11 cellular contexts compared by ENCODE assay signal in the genomic region with DNA sequence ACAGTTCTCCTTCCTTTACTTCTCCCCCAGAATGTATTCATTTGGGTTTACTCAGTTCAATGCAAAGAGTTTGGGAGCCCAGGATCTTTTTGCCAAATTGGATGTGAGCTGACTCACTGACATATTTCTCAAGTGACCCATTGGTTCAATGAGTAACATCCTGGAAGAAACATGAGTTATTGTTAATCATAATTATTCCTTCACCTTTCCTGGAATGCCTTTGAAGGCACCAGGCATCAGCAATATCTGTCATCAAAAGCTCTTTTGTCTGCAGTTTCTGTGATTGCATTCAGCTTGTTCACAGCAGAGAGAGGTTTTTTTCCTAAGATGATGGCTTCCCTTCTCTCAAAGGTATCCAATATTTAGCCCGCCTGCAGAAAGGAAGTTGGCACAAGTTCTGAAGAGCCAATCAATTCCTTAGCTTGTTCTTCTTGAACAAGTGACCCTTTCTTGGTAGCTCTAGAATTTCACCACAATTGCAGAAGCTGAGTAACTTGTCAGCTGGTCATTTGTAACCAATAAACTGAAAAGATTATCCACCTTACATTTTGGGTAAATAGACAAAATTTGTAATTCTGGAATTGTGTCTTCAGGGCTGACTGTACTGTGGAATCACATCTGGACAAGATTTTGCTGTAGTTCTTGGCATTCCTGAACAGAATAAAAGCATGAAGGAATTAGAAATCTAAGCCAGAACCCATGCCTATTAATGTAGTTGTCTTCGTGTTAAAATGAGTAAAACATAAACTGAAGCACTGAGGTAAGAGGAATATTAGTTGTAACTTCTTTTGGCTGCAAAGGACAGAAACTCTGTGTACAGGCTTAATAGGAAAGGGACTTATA.
A peak's percentile ranks its signal among the peaks of the same experiment; 100 is the strongest.
DNase-seq lines count a peak whose midpoint lies in the region; FAIRE-seq and TF ChIP-seq lines count a peak whose summit lies in the region.
"Had no signal": no experiment of that assay in that cellular context is flagged by ENCODE, and none has a peak within 500 bp of the region (broad histone marks: within the 10 kb centered on the region; RNA-seq: fewer than 3 reads in every experiment).

No MANE protein-coding gene starts in this region.

- CTCF ChIA-PET in GM10248 (lab: Yijun Ruan, JAX), result interaction anchor here (1.2 kb wide), 1 partner anchor 11 kb away, joined by 4 read pairs; no protein-coding TSS in a partner anchor
- CTCF ChIA-PET in CD4-positive, alpha-beta memory T cell (lab: Charles Lee; ENCODE audit: partially characterized antibody), result no interaction called here

- peak; percentile 83 for FAIRE-seq in astrocyte (lab: Jason Lieb, UNC)

- no peak for TF ChIP-seq EP300 in tibial nerve (IDR thresholded peaks at IDR 0.05)

- H3K27ac Mint-ChIP-seq in astrocyte (ENCODE audit: unreplicated experiment), result peak overlapping the region; percentile 50
- H3K27ac Mint-ChIP-seq in CD4-positive, alpha-beta memory T cell, result no peak overlapping the region
- H3K27ac Mint-ChIP-seq: immature natural killer cell had no signal

- peaks cover 32% of the 10 kb centered on the region for H3K4me1 Mint-ChIP-seq in astrocyte (ENCODE audit: low read depth, unreplicated experiment)
- no peaks in the 10 kb centered on the region for H3K4me1 Mint-ChIP-seq in CD4-positive, alpha-beta memory T cell
- H3K4me1 Mint-ChIP-seq: immature natural killer cell had no signal

- H3K9me3 Mint-ChIP-seq in astrocyte (ENCODE audit: unreplicated experiment), result peaks cover 6% of the 10 kb centered on the region
- H3K9me3 Mint-ChIP-seq in CD4-positive, alpha-beta memory T cell, result peaks cover 0 to 10% (median 0%) of the 10 kb centered on the region in 8 donors

- H3K4me1 ChIP-seq in astrocyte (ENCODE audit: insufficient read depth, low read length) (peaks cover 26% of the 10 kb centered on the region), tibial nerve (peaks cover 0 to 65% (median 27%) of the 10 kb centered on the region in 4 donors)
- no peaks in the 10 kb centered on the region for H3K4me1 ChIP-seq in CD4-positive, alpha-beta memory T cell (ENCODE audit: insufficient read depth, low read length)

- POLR2A ChIA-PET in GM10248 (lab: Yijun Ruan, JAX), result no interaction called here
- POLR2A ChIA-PET in CD4-positive, alpha-beta memory T cell (lab: Charles Lee; ENCODE audit: partially characterized antibody), result no interaction called here

- H3K79me2 ChIP-seq in astrocyte (ENCODE audit: insufficient read depth, low read length), result no peaks in the 10 kb centered on the region

- DNase-seq in HK-2 (ENCODE audit: unreplicated experiment), result peak; percentile 18
- DNase-seq in astrocyte (ENCODE audit: low read depth), result peak; percentile 96
- DNase-seq in hepatic stellate cell (ENCODE audit: low spot score), result peak; percentile 51
- no peak for DNase-seq in tibial nerve (ENCODE audit: low spot score in 2 of 2)
- no peak for DNase-seq in GM10248 (ENCODE audit: extremely low spot score)
- DNase-seq in NCI-H446 (lab: John Stamatoyannopoulos, UW), result no peak
- no peak for DNase-seq in CD4-positive, alpha-beta memory T cell
- no peak for DNase-seq in NCI-H1436 treated with DMSO at 0.1 percent for 48 hours (lab: John Stamatoyannopoulos, UW)
- DNase-seq: immature natural killer cell; stimulated activated naive CD4-positive, alpha-beta T cell treated with Interleukin-2 at 50 U/mL for 16 hours had no signal

- H3K36me3 ChIP-seq in astrocyte (ENCODE audit: insufficient read depth, low read length), result no peaks in the 10 kb centered on the region
- H3K36me3 ChIP-seq in tibial nerve, result no peaks in the 10 kb centered on the region
- H3K36me3 ChIP-seq in CD4-positive, alpha-beta memory T cell (ENCODE audit: insufficient read depth, low read length), result no peaks in the 10 kb centered on the region
- H3K36me3 ChIP-seq: right lobe of liver had no signal

- H3K4me2 ChIP-seq in astrocyte (ENCODE audit: low read length), result peak overlapping the region; percentile 59

- WGBS in tibial nerve, 2 donors, result 16 to 20% methylated on average over 2 of the region's 2 CpGs

- peak overlapping the region; percentile 89 for H3K27ac ChIP-seq in astrocyte (ENCODE audit: low read depth, low read length)
- H3K27ac ChIP-seq in tibial nerve, result peak overlapping the region; percentile 8 to 95 (median 66)
- H3K27ac ChIP-seq in CD4-positive, alpha-beta memory T cell (ENCODE audit: low read depth, low read length), result no peak overlapping the region
- H3K27ac ChIP-seq: right lobe of liver had no signal

- peak overlapping the region; percentile 68 for H3K9ac ChIP-seq in astrocyte (ENCODE audit: low read length)

- H3K4me3 ChIP-seq in astrocyte (ENCODE audit: insufficient read depth, low read depth, low read length) (peak overlapping the region; percentile 2), tibial nerve (no peak overlapping the region)
- no peak overlapping the region for H3K4me3 ChIP-seq in CD4-positive, alpha-beta memory T cell (ENCODE audit: low read length in 2 of 2)
- H3K4me3 ChIP-seq: right lobe of liver had no signal

- no peaks in the 10 kb centered on the region for H3K27me3 Mint-ChIP-seq in astrocyte (ENCODE audit: low read depth, unreplicated experiment)
- H3K27me3 Mint-ChIP-seq in CD4-positive, alpha-beta memory T cell, result peaks cover 1 to 8% of the 10 kb centered on the region in 2 donors

- H3K9me3 ChIP-seq in astrocyte (ENCODE audit: insufficient read depth, low read depth, low read length) (no peaks in the 10 kb centered on the region), tibial nerve (no peaks in the 10 kb centered on the region)
- no peaks in the 10 kb centered on the region for H3K9me3 ChIP-seq in CD4-positive, alpha-beta memory T cell (ENCODE audit: control insufficient read depth in 1 of 2, low read length in 2 of 2)
- H3K9me3 ChIP-seq: right lobe of liver had no signal

- intact Hi-C loops in CD4-positive, alpha-beta memory T cell (cut with micrococcal nuclease), result no loop called here

- peak overlapping the region; percentile 43 for H3K4me3 Mint-ChIP-seq in astrocyte (ENCODE audit: unreplicated experiment)
- H3K4me3 Mint-ChIP-seq in CD4-positive, alpha-beta memory T cell, result no peak overlapping the region
- H3K4me3 Mint-ChIP-seq: immature natural killer cell had no signal

- TF ChIP-seq POLR2A in tibial nerve (IDR thresholded peaks at IDR 0.05), result no peak

- H4K20me1 ChIP-seq in astrocyte (ENCODE audit: insufficient read depth, low read length), result no peaks in the 10 kb centered on the region

- H3K27me3 ChIP-seq in astrocyte (ENCODE audit: insufficient read depth, low read length), result no peaks in the 10 kb centered on the region
- no peaks in the 10 kb centered on the region for H3K27me3 ChIP-seq in tibial nerve
- no peaks in the 10 kb centered on the region for H3K27me3 ChIP-seq in CD4-positive, alpha-beta memory T cell (ENCODE audit: insufficient read depth, low read length)
- H3K27me3 ChIP-seq: right lobe of liver had no signal

- TF ChIP-seq CTCF in astrocyte (IDR thresholded peaks at IDR 0.05; ENCODE audit: insufficient read depth, low read depth, low read length), result no peak
- TF ChIP-seq CTCF in tibial nerve (IDR thresholded peaks at IDR 0.05), result no peak
- TF ChIP-seq CTCF in GM10248 (IDR thresholded peaks at IDR 0.05; ENCODE audit: control extremely low read depth, extremely low read depth, low read depth, missing control alignments), result no peak

- no peaks in the 10 kb centered on the region for H3K36me3 Mint-ChIP-seq in astrocyte (ENCODE audit: low read depth, unreplicated experiment)
- H3K36me3 Mint-ChIP-seq in CD4-positive, alpha-beta memory T cell, result no peaks in the 10 kb centered on the region
- H3K36me3 Mint-ChIP-seq: immature natural killer cell had no signal

- H2AFZ ChIP-seq in astrocyte (ENCODE audit: low read depth, low read length), result no peak overlapping the region

Comparison
In these comparisons a context has a peak if more than half of its experiments do, and no peak if none do; other contexts are left out.
1. DNase-seq: peak in HK-2 (single experiment), astrocyte (single experiment) and hepatic stellate cell (single experiment); none in tibial nerve (0 of 2), GM10248 (single experiment), NCI-H446 (0 of 2), CD4-positive, alpha-beta memory T cell (0 of 5) and NCI-H1436 treated with DMSO at 0.1 percent for 48 hours (single experiment).